ENCODE assay signal across 10 cellular contexts in the genomic region with DNA sequence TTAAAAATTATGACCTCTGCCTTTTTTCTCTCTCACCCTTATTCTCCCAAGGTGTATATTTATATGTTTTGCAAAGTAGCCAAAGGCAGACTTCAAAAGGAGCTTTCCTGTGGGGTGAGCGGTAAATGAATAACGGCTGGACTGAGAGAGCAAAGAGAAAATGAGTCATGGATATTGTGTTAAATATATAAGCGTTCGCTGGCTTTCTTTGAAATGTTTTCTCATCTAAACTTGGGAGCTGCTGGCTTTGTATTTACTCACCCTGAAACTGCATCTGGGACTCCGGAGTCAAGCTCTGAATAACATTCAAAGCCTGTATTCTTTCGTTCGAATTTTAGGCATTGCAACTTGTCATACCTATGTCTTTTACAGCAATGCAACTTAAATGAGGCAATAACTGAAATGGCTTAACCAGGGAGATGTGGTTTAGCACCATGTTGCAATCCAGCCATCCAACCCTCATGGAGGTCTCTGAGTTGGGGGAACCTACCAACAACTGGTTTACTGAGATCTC. TPM values are rescaled to one million over a fixed set of nuclear protein-coding genes. Genes with fewer than 3 reads are reported as not detected.
DNase-seq lines count a peak whose midpoint lies in the region; ATAC-seq and TF ChIP-seq lines count a peak whose summit lies in the region.
"Had no signal": no experiment of that assay in that cellular context is flagged by ENCODE, and none has a peak within 500 bp of the region (broad histone marks: within the 10 kb centered on the region; RNA-seq: fewer than 3 reads in every experiment).

No MANE protein-coding gene starts in this region.

- no peaks in the 10 kb centered on the region for H3K36me3 ChIP-seq in upper lobe of right lung

- intact Hi-C loops in activated naive CD4-positive, alpha-beta T cell treated with anti-CD3 and anti-CD28 coated beads for 36 hours (cut with micrococcal nuclease) = no loop called here
- intact Hi-C loops in upper lobe of right lung (cut with DNase I) = no loop called here

- DNase-seq in activated naive CD4-positive, alpha-beta T cell treated with anti-CD3 and anti-CD28 coated beads, Interleukin-2, amount 10 ng/mL, durations not matched to agents 7 days and 5 days = no peak
- DNase-seq in activated naive CD4-positive, alpha-beta T cell treated with anti-CD3 and anti-CD28 coated beads for 36 hours = no peak
- DNase-seq in SKM-1 (lab: John Stamatoyannopoulos, UW; ENCODE audit: unreplicated experiment) = peak; percentile 88
- DNase-seq in upper lobe of right lung = no peak
- no peak for DNase-seq in superior temporal gyrus (ENCODE audit: extremely low spot score)
- DNase-seq: esophagus squamous epithelium had no signal

- H3K4me3 Mint-ChIP-seq in activated naive CD4-positive, alpha-beta T cell treated with anti-CD3 and anti-CD28 coated beads, Interleukin-2, amount 10 ng/mL, durations not matched to agents 7 days and 5 days = no peak overlapping the region
- H3K4me3 Mint-ChIP-seq in activated naive CD4-positive, alpha-beta T cell treated with anti-CD3 and anti-CD28 coated beads for 36 hours = no peak overlapping the region
- H3K4me3 Mint-ChIP-seq: stimulated activated memory B cell treated with anti-CD40 and anti-IgM and Interleukin-4, amounts not matched to agents 10 μg/mL and 1 μg/mL and 100 μg/mL, for 72 hours had no signal

- CTCF ChIA-PET in activated naive CD4-positive, alpha-beta T cell treated with anti-CD3 and anti-CD28 coated beads, Interleukin-2, amount 10 ng/mL, durations not matched to agents 7 days and 5 days (lab: Charles Lee) = interaction anchor here (0.6 to 1.2 kb wide), 2 partner anchors 14 to 32 kb away, joined by 3 read pairs; a partner anchor contains a TSS
- CTCF ChIA-PET in activated naive CD4-positive, alpha-beta T cell treated with anti-CD3 and anti-CD28 coated beads for 36 hours (lab: Charles Lee) = interaction anchor here (1.0 kb wide), 1 partner anchor 215 kb away, joined by 6 read pairs; no protein-coding TSS in a partner anchor

- H3K27me3 ChIP-seq in upper lobe of right lung = no peaks in the 10 kb centered on the region
- H3K27me3 ChIP-seq: esophagus squamous epithelium had no signal

- no peaks in the 10 kb centered on the region for H3K9me3 Mint-ChIP-seq in activated naive CD4-positive, alpha-beta T cell treated with anti-CD3 and anti-CD28 coated beads, Interleukin-2, amount 10 ng/mL, durations not matched to agents 7 days and 5 days
- H3K9me3 Mint-ChIP-seq in activated naive CD4-positive, alpha-beta T cell treated with anti-CD3 and anti-CD28 coated beads for 36 hours = no peaks in the 10 kb centered on the region
- H3K9me3 Mint-ChIP-seq: stimulated activated memory B cell treated with anti-CD40 and anti-IgM and Interleukin-4, amounts not matched to agents 10 μg/mL and 1 μg/mL and 100 μg/mL, for 72 hours had no signal

- H3K9me3 ChIP-seq in upper lobe of right lung = no peaks in the 10 kb centered on the region
- H3K9me3 ChIP-seq: esophagus squamous epithelium had no signal

- TF ChIP-seq CTCF in upper lobe of right lung (IDR thresholded peaks at IDR 0.05) = no peak

- ATAC-seq in esophagus mucosa (peak; percentile 22), upper lobe of right lung (peak; percentile 13), HG03521 (IDR thresholded peaks at IDR 0.05; ENCODE audit: unreplicated experiment) (no peak), GM19351 (IDR thresholded peaks at IDR 0.05; ENCODE audit: unreplicated experiment) (no peak)
- ATAC-seq: stimulated activated memory B cell treated with anti-CD40 and anti-IgM and Interleukin-4, amounts not matched to agents 10 μg/mL and 1 μg/mL and 100 μg/mL, for 72 hours had no signal

- peaks cover 36% of the 10 kb centered on the region for H3K36me3 Mint-ChIP-seq in activated naive CD4-positive, alpha-beta T cell treated with anti-CD3 and anti-CD28 coated beads, Interleukin-2, amount 10 ng/mL, durations not matched to agents 7 days and 5 days
- H3K36me3 Mint-ChIP-seq in activated naive CD4-positive, alpha-beta T cell treated with anti-CD3 and anti-CD28 coated beads for 36 hours (ENCODE audit: low read depth) = no peaks in the 10 kb centered on the region

- no peak overlapping the region for H3K27ac ChIP-seq in upper lobe of right lung

- H3K4me1 Mint-ChIP-seq in activated naive CD4-positive, alpha-beta T cell treated with anti-CD3 and anti-CD28 coated beads, Interleukin-2, amount 10 ng/mL, durations not matched to agents 7 days and 5 days = peaks cover 55% of the 10 kb centered on the region
- peaks cover 55% of the 10 kb centered on the region for H3K4me1 Mint-ChIP-seq in activated naive CD4-positive, alpha-beta T cell treated with anti-CD3 and anti-CD28 coated beads for 36 hours (ENCODE audit: low read depth)

- H3K4me1 ChIP-seq in upper lobe of right lung = peaks cover 59% of the 10 kb centered on the region

- H3K27ac Mint-ChIP-seq in activated naive CD4-positive, alpha-beta T cell treated with anti-CD3 and anti-CD28 coated beads, Interleukin-2, amount 10 ng/mL, durations not matched to agents 7 days and 5 days = peak overlapping the region; percentile 60
- H3K27ac Mint-ChIP-seq in activated naive CD4-positive, alpha-beta T cell treated with anti-CD3 and anti-CD28 coated beads for 36 hours = no peak overlapping the region
- H3K27ac Mint-ChIP-seq: stimulated activated memory B cell treated with anti-CD40 and anti-IgM and Interleukin-4, amounts not matched to agents 10 μg/mL and 1 μg/mL and 100 μg/mL, for 72 hours had no signal

- no peaks in the 10 kb centered on the region for H3K27me3 Mint-ChIP-seq in activated naive CD4-positive, alpha-beta T cell treated with anti-CD3 and anti-CD28 coated beads, Interleukin-2, amount 10 ng/mL, durations not matched to agents 7 days and 5 days
- no peaks in the 10 kb centered on the region for H3K27me3 Mint-ChIP-seq in activated naive CD4-positive, alpha-beta T cell treated with anti-CD3 and anti-CD28 coated beads for 36 hours (ENCODE audit: low read depth)
- H3K27me3 Mint-ChIP-seq: stimulated activated memory B cell treated with anti-CD40 and anti-IgM and Interleukin-4, amounts not matched to agents 10 μg/mL and 1 μg/mL and 100 μg/mL, for 72 hours had no signal

- H3K4me3 ChIP-seq in upper lobe of right lung = no peak overlapping the region
- H3K4me3 ChIP-seq: esophagus squamous epithelium had no signal

RNA-seq across cellular contexts. Expression of a gene that starts 32.0 kb away (rescaled TPM):
- total RNA-seq in activated naive CD4-positive, alpha-beta T cell treated with anti-CD3 and anti-CD28 coated beads for 36 hours = 10 to 100 TPM in 1 of 2 experiments, 1 to 10 TPM in 1; 9.4 to 12.7 TPM
- total RNA-seq in esophagus mucosa (29.3 TPM), upper lobe of right lung (71.2 TPM)

Comparison
In these comparisons a context has a peak if more than half of its experiments do, and no peak if none do; other contexts are left out.
1. ATAC-seq: peak in esophagus mucosa (single experiment) and upper lobe of right lung (single experiment); none in HG03521 (single experiment) and GM19351 (single experiment).